In the genomic region with DNA sequence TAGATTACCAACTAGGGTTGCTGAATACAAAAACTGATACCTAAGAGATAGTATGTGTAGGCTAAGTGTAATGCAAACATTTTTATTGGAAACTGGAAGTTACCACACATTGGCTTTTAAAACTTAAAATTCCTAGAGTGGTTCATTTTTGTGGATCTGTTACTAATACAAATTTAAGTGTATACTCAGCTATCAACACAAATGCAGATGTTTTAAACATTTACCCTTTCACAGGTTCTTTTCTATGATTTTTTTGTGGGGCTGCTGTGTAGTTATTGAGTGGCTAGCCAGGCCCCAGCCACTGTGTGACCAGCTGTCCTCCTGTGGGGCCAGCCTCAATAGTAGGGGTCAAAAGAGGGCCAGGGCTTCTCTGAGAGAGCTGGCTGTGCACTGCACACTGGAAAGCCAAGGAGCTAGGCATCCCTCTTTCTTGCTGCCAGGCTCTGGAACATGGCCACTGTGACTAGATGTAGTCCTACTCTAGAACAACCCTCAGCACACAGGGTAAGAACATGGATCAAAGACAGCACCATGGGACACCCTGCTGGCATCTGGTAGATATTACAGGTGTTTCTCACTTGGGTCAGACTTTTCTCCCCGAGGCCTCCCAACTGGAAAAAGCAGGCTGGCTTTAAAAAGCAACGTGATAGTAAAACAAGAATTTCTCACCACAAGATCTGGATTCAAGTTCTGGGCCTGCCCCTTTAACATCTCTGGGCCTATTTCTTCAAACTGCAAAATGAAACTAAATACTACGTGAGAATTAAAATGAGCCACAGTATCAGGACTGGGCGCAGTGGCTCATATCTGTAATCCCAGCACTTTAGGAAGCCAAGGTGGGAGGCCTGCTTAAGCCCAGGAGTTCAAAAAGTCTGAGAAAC, we compare ENCODE assay signal across 8 cellular contexts. TPM values are rescaled to one million over a fixed set of nuclear protein-coding genes. Genes with fewer than 3 reads are reported as not detected.
DNase-seq lines count a peak whose midpoint lies in the region; ATAC-seq and TF ChIP-seq lines count a peak whose summit lies in the region.

No MANE protein-coding gene starts in this region.

- H3K36me3 ChIP-seq in GM06990 (ENCODE audit: control insufficient read depth, insufficient read depth, low read length): peaks cover 3% of the 10 kb centered on the region

- H3K4me3 ChIP-seq in GM06990 (replicated peaks; ENCODE audit: low read depth, low read length): no peak overlapping the region

- peak; percentile 69 for ATAC-seq in HG02884 (IDR thresholded peaks at IDR 0.05; ENCODE audit: unreplicated experiment)
- peak; percentile 88 for ATAC-seq in left colon
- ATAC-seq in HG02623 (IDR thresholded peaks at IDR 0.05; ENCODE audit: unreplicated experiment): no peak

- intact Hi-C loops in left colon (cut with DNase I, micrococcal nuclease): loop anchor here (5.0 to 10.0 kb wide), 2 partner anchors 131 to 138 kb away; no protein-coding TSS in a partner anchor

- peak; percentile 47 for DNase-seq in GM06990 (ENCODE audit: extremely low read depth, insufficient read length)
- peak; percentile 78 for DNase-seq in NCI-H2196 treated with DMSO at 0.1 percent for 48 hours (lab: John Stamatoyannopoulos, UW; ENCODE audit: unreplicated experiment)
- DNase-seq in cerebellum (ENCODE audit: low spot score): peak; percentile 39
- DNase-seq in left colon: peak; percentile 53 to 66
- DNase-seq in stimulated activated CD4-positive, alpha-beta T cell treated with anti-CD3 and anti-CD28 coated beads, Interleukin-4, amount 100 ng/mL, for 48 hours (ENCODE audit: low read depth in 2 of 2): peak; percentile 25 to 45

- TF ChIP-seq CTCF in GM06990 (IDR thresholded peaks at IDR 0.05; ENCODE audit: insufficient read depth, low read length, poor library complexity, severe bottlenecking): peak; percentile 66
- peak; percentile 72 for TF ChIP-seq CTCF in VCaP (conservative IDR thresholded peaks at IDR 0.05)

- H3K27me3 ChIP-seq in GM06990 (replicated peaks; ENCODE audit: control insufficient read depth, insufficient read depth, low read length): no peaks in the 10 kb centered on the region

- H3K27ac ChIP-seq in VCaP: peak overlapping the region; percentile 14; the same call in 1 of the 2 replicates

RNA-seq across cellular contexts. Expression of a gene that starts 7.3 kb away (rescaled TPM):
- total RNA-seq in cerebellum: 64.8 TPM
- total RNA-seq in left colon: 10 to 100 TPM; 38.9 to 53.3 TPM

RNA-seq across cellular contexts. Expression of a gene that starts 11.7 kb away (rescaled TPM):
- total RNA-seq in cerebellum: 310 TPM
- 100 to 1,000 TPM; 148 to 159 TPM for total RNA-seq in left colon

RNA-seq across cellular contexts. Expression of a gene that starts 40.1 kb away (rescaled TPM):
- 13.3 TPM for total RNA-seq in cerebellum
- total RNA-seq in left colon: 10 to 100 TPM; 16.5 to 29.6 TPM
